In the genomic region with DNA sequence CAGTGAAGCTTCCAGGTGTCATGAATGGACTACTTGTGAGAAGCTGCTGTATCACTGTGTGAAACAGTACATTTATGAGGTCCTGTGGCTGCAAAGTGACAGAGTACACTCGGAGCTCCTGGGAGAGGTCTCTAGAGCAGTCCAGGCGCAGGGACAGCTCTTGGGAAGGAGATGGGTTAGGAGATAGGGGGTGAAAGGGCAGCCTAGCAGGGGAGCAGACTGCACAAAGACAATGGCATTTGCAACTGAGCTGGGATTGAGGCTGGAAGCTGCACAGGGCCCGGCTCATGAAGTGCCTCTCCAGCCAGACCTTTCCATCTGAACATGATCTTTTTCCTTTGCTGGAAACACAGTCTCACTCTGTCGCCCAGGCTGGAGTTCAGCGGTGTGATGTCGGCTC, we compare ENCODE assay signal across 21 cellular contexts.
"Had no signal": no experiment of that assay in that cellular context is flagged by ENCODE, and none has a peak within 500 bp of the region (broad histone marks: within the 10 kb centered on the region; RNA-seq: fewer than 3 reads in every experiment).

No MANE protein-coding gene starts in this region.

- H3K4me1 ChIP-seq: colonic mucosa, parathyroid adenoma, prostate gland had no signal

- H3K27ac ChIP-seq: colonic mucosa, esophagus squamous epithelium, gastroesophageal sphincter, left lung, lower lobe of right lung, parathyroid adenoma, prostate gland, right lobe of liver, tibial nerve had no signal

- H3K79me2 ChIP-seq: parathyroid adenoma had no signal

- FAIRE-seq: keratinocyte had no signal

- DNase-seq: colonic mucosa; dermis blood vessel endothelial cell; esophagus squamous epithelium; foreskin fibroblast; glutamatergic neuron; left lung; lower lobe of right lung; natural killer cell; occipital lobe; stimulated activated CD4-positive, alpha-beta T cell treated with anti-CD3 and anti-CD28 coated beads, Interleukin-15, amount 100 ng/mL, for 24 hours; stimulated activated CD4-positive, alpha-beta T cell treated with anti-CD3 and anti-CD28 coated beads, Interleukin-1b, Interleukin-23, amount 100 ng/mL, for 48 hours; stimulated activated CD4-positive, alpha-beta T cell treated with anti-CD3 and anti-CD28 coated beads, Interleukin-4, amount 100 ng/mL, for 4 hours; stimulated activated naive B cell treated with anti-CD40 and anti-IgM and Interleukin-4, amounts not matched to agents 10 μg/mL and 1 μg/mL and 100 μg/mL, for 72 hours; stimulated activated naive CD8-positive, alpha-beta T cell treated with anti-CD3 and anti-CD28 coated beads, Interleukin-15, amount 100 ng/mL, for 72 hours; testis had no signal

- H2AFZ ChIP-seq: parathyroid adenoma had no signal

- H3K4me3 ChIP-seq: colonic mucosa, esophagus squamous epithelium, gastroesophageal sphincter, left lung, lower lobe of right lung, prostate gland, right lobe of liver, testis, tibial nerve had no signal

- ATAC-seq: gastroesophageal sphincter; left lung; lower lobe of right lung; natural killer cell; right lobe of liver; stimulated activated naive B cell treated with anti-CD40 and anti-IgM and Interleukin-4, amounts not matched to agents 10 μg/mL and 1 μg/mL and 100 μg/mL, for 72 hours; stimulated activated naive CD8-positive, alpha-beta T cell treated with anti-CD3 and anti-CD28 coated beads, Interleukin-15, amount 100 ng/mL, for 72 hours had no signal

- H3K9me3 ChIP-seq: colonic mucosa, esophagus squamous epithelium, gastroesophageal sphincter, left lung, lower lobe of right lung, prostate gland, right lobe of liver, testis, tibial nerve had no signal

- H3K36me3 ChIP-seq: colonic mucosa, esophagus squamous epithelium, gastroesophageal sphincter, left lung, lower lobe of right lung, prostate gland, right lobe of liver, tibial nerve had no signal

- H3K9ac ChIP-seq: parathyroid adenoma had no signal

- H3K27me3 ChIP-seq: colonic mucosa, esophagus squamous epithelium, gastroesophageal sphincter, left lung, right lobe of liver, testis, tibial nerve had no signal
